11 cellular contexts compared by ENCODE assay signal in the genomic region with DNA sequence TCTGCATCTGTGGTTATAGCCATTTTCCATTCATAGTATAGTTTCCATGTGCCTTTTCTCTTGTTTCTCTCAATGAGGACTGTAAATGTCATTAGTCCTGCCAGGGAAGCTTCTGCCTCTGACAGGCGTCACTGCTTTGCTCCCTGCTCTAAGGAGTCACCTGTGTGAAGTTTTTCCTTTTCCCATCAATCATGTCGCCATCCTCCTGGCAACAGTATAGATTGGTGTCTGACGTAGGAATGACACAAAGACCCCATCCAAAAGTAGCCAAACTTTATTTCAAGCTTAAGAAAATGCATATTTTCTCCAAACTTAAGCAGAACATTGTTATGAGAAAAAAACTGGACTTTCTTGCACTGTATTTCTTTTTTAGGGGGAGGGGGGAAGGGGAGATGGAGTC. TPM values are rescaled to one million over a fixed set of nuclear protein-coding genes. Genes with fewer than 3 reads are reported as not detected.
"Had no signal": no experiment of that assay in that cellular context is flagged by ENCODE, and none has a peak within 500 bp of the region (broad histone marks: within the 10 kb centered on the region; RNA-seq: fewer than 3 reads in every experiment).

No MANE protein-coding gene starts in this region.

- DNase-seq: GM23248, GOT3, H7, H9, HFFc6 had no signal

- FAIRE-seq: H1, H54 had no signal

- H3K27ac ChIP-seq: GM23248 had no signal

- H3K4me2 ChIP-seq: GM23338 had no signal

- H3K9me3 ChIP-seq: HAP-1 had no signal

- H3K36me3 ChIP-seq: HAP-1 had no signal

- H3K9me3 Mint-ChIP-seq: GM23338, HFFc6 had no signal

- H3K4me1 ChIP-seq: HAP-1 had no signal

- H3K4me3 ChIP-seq: GM23248, GM23338, HAP-1 had no signal

- ATAC-seq: GM23338, HCT116 had no signal

- H3K4me3 Mint-ChIP-seq: GM23338, H9, HFFc6 had no signal

- H2AFZ ChIP-seq: GM23248, GM23338 had no signal

- H3K9ac ChIP-seq: GM23248 had no signal

- H3K27ac Mint-ChIP-seq: GM23338, H9, HFFc6 had no signal

RNA-seq across cellular contexts. Expression of a gene that starts 23.5 kb away (rescaled TPM):
- total RNA-seq: GM23248, GM23338, H1, H4, H7, H9, HFFc6 had no signal
- polyA plus RNA-seq: GM23248, GM23338, H1 had no signal
